In the genomic region with DNA sequence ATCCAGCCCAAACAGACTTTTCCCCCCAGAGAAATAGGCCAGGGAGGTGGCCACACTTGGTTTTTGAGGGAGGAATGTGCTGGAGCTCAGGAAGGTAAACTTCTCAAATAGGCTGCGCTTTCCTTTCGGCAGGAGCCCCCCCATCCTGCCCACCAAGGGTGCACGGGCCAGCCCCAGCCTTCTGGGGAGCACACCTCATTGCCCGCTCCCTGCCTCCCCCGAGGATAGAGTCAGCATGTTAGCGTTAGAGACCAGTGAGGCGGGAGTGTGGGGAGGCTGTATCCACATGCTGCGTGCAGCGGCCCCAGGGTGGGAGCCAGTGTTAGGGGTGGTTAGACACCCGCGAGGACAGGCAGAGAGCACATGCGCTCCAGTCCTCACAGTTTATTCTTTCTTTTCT, we compare ENCODE assay signal across 16 cellular contexts. TPM values are rescaled to one million over a fixed set of nuclear protein-coding genes. Genes with fewer than 3 reads are reported as not detected.
DNase-seq lines count a peak whose midpoint lies in the region; ATAC-seq and TF ChIP-seq lines count a peak whose summit lies in the region.
"Had no signal": no experiment of that assay in that cellular context is flagged by ENCODE, and none has a peak within 500 bp of the region (broad histone marks: within the 10 kb centered on the region; RNA-seq: fewer than 3 reads in every experiment).

No MANE protein-coding gene starts in this region.

- H3K27me3 Mint-ChIP-seq in brain (peaks cover 10% of the 10 kb centered on the region), nephron progenitor cell (ENCODE audit: low read depth, poor library complexity) (peaks cover 3% of the 10 kb centered on the region)
- H3K27me3 Mint-ChIP-seq: stimulated activated naive CD8-positive, alpha-beta T cell treated with anti-CD3 and anti-CD28 coated beads, Interleukin-15, amount 100 ng/mL, for 72 hours had no signal

- H3K27ac Mint-ChIP-seq in brain, result peak overlapping the region; percentile 79 to 94 (median 93)
- H3K27ac Mint-ChIP-seq in nephron progenitor cell, result peak overlapping the region; percentile 88
- H3K27ac Mint-ChIP-seq: activated T-helper 1 cell treated with anti-CD3 and anti-CD28 coated beads, Interleukin-12 subunit alpha, Interleukin-12 subunit beta, Interleukin-2, Interleukin-4 antibody, amounts not matched to agents 30 ng/mL and 10 ng/mL and 1 ng/mL, durations not matched to agents 14 hours and 24 hours and 36 hours; stimulated activated naive CD8-positive, alpha-beta T cell treated with anti-CD3 and anti-CD28 coated beads, Interleukin-15, amount 100 ng/mL, for 72 hours; WTC11 had no signal

- H3K9me3 Mint-ChIP-seq in brain (no peaks in the 10 kb centered on the region), nephron progenitor cell (no peaks in the 10 kb centered on the region)
- H3K9me3 Mint-ChIP-seq: activated T-helper 1 cell treated with anti-CD3 and anti-CD28 coated beads, Interleukin-12 subunit alpha, Interleukin-12 subunit beta, Interleukin-2, Interleukin-4 antibody, amounts not matched to agents 30 ng/mL and 10 ng/mL and 1 ng/mL, durations not matched to agents 14 hours and 24 hours and 36 hours; stimulated activated naive CD8-positive, alpha-beta T cell treated with anti-CD3 and anti-CD28 coated beads, Interleukin-15, amount 100 ng/mL, for 72 hours; WTC11 had no signal

- H3K4me3 Mint-ChIP-seq in brain, result no peak overlapping the region
- peak overlapping the region; percentile 52 for H3K4me3 Mint-ChIP-seq in nephron progenitor cell
- H3K4me3 Mint-ChIP-seq: activated T-helper 1 cell treated with anti-CD3 and anti-CD28 coated beads, Interleukin-12 subunit alpha, Interleukin-12 subunit beta, Interleukin-2, Interleukin-4 antibody, amounts not matched to agents 30 ng/mL and 10 ng/mL and 1 ng/mL, durations not matched to agents 14 hours and 24 hours and 36 hours; stimulated activated naive CD8-positive, alpha-beta T cell treated with anti-CD3 and anti-CD28 coated beads, Interleukin-15, amount 100 ng/mL, for 72 hours; WTC11 had no signal

- TF ChIP-seq CTCF in brain (conservative IDR thresholded peaks at IDR 0.05) (no peak), nephron progenitor cell (IDR thresholded peaks at IDR 0.05) (no peak)

- ATAC-seq in HG03520 (IDR thresholded peaks at IDR 0.05; ENCODE audit: unreplicated experiment), result no peak
- no peak for ATAC-seq in HG02870 (IDR thresholded peaks at IDR 0.05; ENCODE audit: unreplicated experiment)
- ATAC-seq: psoas muscle; stimulated activated naive CD8-positive, alpha-beta T cell treated with anti-CD3 and anti-CD28 coated beads, Interleukin-15, amount 100 ng/mL, for 72 hours; upper lobe of right lung had no signal

- DNase-seq in NCI-H748 (lab: John Stamatoyannopoulos, UW; ENCODE audit: unreplicated experiment) (peak; percentile 25), NCI-H748 treated with DMSO at 0.1 percent for 48 hours (lab: John Stamatoyannopoulos, UW) (no peak), nephron progenitor cell (no peak), EL (no peak)
- DNase-seq: activated CD4-positive, alpha-beta T cell treated with anti-CD3 and anti-CD28 coated beads, Interleukin-2, amount 50 U/mL, for 4 hours; activated naive CD4-positive, alpha-beta T cell treated with anti-CD3 and anti-CD28 coated beads, Interleukin-2, amount 50 U/mL, for 16 hours; lower lobe of right lung; psoas muscle; stimulated activated naive CD8-positive, alpha-beta T cell treated with anti-CD3 and anti-CD28 coated beads, Interleukin-15, amount 100 ng/mL, for 72 hours; T1000; upper lobe of right lung had no signal

- H3K4me1 Mint-ChIP-seq in brain (peaks cover 88% of the 10 kb centered on the region), nephron progenitor cell (peaks cover 78% of the 10 kb centered on the region)
- H3K4me1 Mint-ChIP-seq: stimulated activated naive CD8-positive, alpha-beta T cell treated with anti-CD3 and anti-CD28 coated beads, Interleukin-15, amount 100 ng/mL, for 72 hours had no signal

- peaks cover 52% of the 10 kb centered on the region for H3K36me3 Mint-ChIP-seq in brain
- peaks cover 46% of the 10 kb centered on the region for H3K36me3 Mint-ChIP-seq in nephron progenitor cell (ENCODE audit: low read depth)

RNA-seq across cellular contexts. Expression of a gene that starts 42.3 kb away (rescaled TPM):
- 12.4 TPM for polyA plus RNA-seq in brain (ENCODE audit: insufficient read depth, low read depth, low replicate concordance)
